ENCODE assay signal across 21 cellular contexts in the genomic region with DNA sequence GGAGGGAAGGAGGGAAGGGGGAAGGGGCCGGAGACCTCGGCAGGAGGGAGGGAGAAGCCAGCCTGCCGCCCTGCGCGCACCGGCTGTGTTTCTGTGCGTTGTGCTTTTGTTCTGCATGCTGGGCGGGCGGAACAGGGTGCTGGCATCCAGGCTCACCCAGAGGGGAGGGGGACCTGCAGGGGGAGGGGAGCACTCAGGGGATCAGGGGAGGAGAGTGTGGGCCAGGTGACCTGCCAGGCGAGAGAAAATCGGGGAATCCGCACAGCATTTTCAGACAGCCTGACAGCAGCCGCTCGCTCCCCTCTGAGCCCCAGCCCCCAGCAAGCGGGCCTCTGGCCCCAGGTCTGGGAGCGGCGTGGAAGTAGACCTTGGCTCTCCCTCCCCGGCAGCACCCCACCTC. TPM values are rescaled to one million over a fixed set of nuclear protein-coding genes. Genes with fewer than 3 reads are reported as not detected.
DNase-seq lines count a peak whose midpoint lies in the region; ATAC-seq and TF ChIP-seq lines count a peak whose summit lies in the region.
"Had no signal": no experiment of that assay in that cellular context is flagged by ENCODE, and none has a peak within 500 bp of the region (broad histone marks: within the 10 kb centered on the region; RNA-seq: fewer than 3 reads in every experiment).

No MANE protein-coding gene starts in this region.

- peaks cover 4% of the 10 kb centered on the region for H3K9me3 Mint-ChIP-seq in nephron progenitor cell
- H3K9me3 Mint-ChIP-seq in type B pancreatic cell: peaks cover 1% of the 10 kb centered on the region
- H3K9me3 Mint-ChIP-seq: activated naive CD4-positive, alpha-beta T cell treated with anti-CD3 and anti-CD28 coated beads for 36 hours had no signal

- H3K27ac Mint-ChIP-seq in nephron progenitor cell: no peak overlapping the region
- H3K27ac Mint-ChIP-seq in type B pancreatic cell: peak overlapping the region; percentile 32
- H3K27ac Mint-ChIP-seq: activated naive CD4-positive, alpha-beta T cell treated with anti-CD3 and anti-CD28 coated beads for 36 hours; IgD-negative memory B cell had no signal

- DNase-seq in NCI-H2227 (lab: John Stamatoyannopoulos, UW; ENCODE audit: unreplicated experiment) (peak; percentile 23), NCI-H2227 treated with DMSO at 0.1 percent for 48 hours (lab: John Stamatoyannopoulos, UW) (no peak), nephron progenitor cell (peak; percentile 34), type B pancreatic cell (ENCODE audit: extremely low spot score, unreplicated experiment) (no peak), SW480 (ENCODE audit: low spot score) (no peak)
- no peak for DNase-seq in stimulated activated CD4-positive, alpha-beta T cell treated with anti-CD3 and anti-CD28 coated beads, Interleukin-2, amount 100 ng/mL, for 48 hours
- DNase-seq: activated CD4-positive, alpha-beta T cell treated with anti-CD3 and anti-CD28 coated beads, Interleukin-2, amount 50 U/mL, for 48 hours; activated naive CD4-positive, alpha-beta T cell treated with anti-CD3 and anti-CD28 coated beads for 36 hours; activated T-cell treated with anti-CD3 and anti-CD28 coated beads, Interleukin-2, amount 50 U/mL, for 1 hour; anterior cingulate cortex; BE2C; effector CD8-positive, alpha-beta T cell; GF-D8; head of caudate nucleus; NCI-H1694; NCI-H446 treated with DMSO at 0.1 percent for 48 hours; stimulated activated CD4-positive, alpha-beta T cell treated with anti-CD3 and anti-CD28 coated beads, Interleukin-4, amount 100 ng/mL, for 4 hours had no signal

- H3K36me3 Mint-ChIP-seq in nephron progenitor cell (ENCODE audit: low read depth): no peaks in the 10 kb centered on the region
- no peaks in the 10 kb centered on the region for H3K36me3 Mint-ChIP-seq in type B pancreatic cell
- H3K36me3 Mint-ChIP-seq: IgD-negative memory B cell had no signal

- no peak for ATAC-seq in GM18505 (IDR thresholded peaks at IDR 0.05; ENCODE audit: unreplicated experiment)

- TF ChIP-seq POLR2A in GM18505 (IDR thresholded peaks at IDR 0.05; ENCODE audit: borderline replicate concordance, extremely low read depth, insufficient read depth, insufficient read length): no peak

- H3K4me3 Mint-ChIP-seq in nephron progenitor cell: peak overlapping the region; percentile 42
- no peak overlapping the region for H3K4me3 Mint-ChIP-seq in type B pancreatic cell
- H3K4me3 Mint-ChIP-seq: activated naive CD4-positive, alpha-beta T cell treated with anti-CD3 and anti-CD28 coated beads for 36 hours; IgD-negative memory B cell had no signal

- TF ChIP-seq CTCF in nephron progenitor cell (IDR thresholded peaks at IDR 0.05) (no peak), type B pancreatic cell (conservative IDR thresholded peaks at IDR 0.05) (no peak)

- peaks cover 56% of the 10 kb centered on the region for H3K4me1 Mint-ChIP-seq in nephron progenitor cell
- peaks cover 43% of the 10 kb centered on the region for H3K4me1 Mint-ChIP-seq in type B pancreatic cell (ENCODE audit: unreplicated experiment)
- H3K4me1 Mint-ChIP-seq: IgD-negative memory B cell had no signal

- H3K4me3 ChIP-seq in iPS-11a (ENCODE audit: low read depth, low read length): peak overlapping the region; percentile 1

- H3K27me3 Mint-ChIP-seq in nephron progenitor cell (ENCODE audit: low read depth, poor library complexity): peaks cover 34% of the 10 kb centered on the region
- H3K27me3 Mint-ChIP-seq in type B pancreatic cell: peaks cover 3% of the 10 kb centered on the region

RNA-seq across cellular contexts. Expression of gene RIPK4, which starts 54.7 kb away (rescaled TPM):
- 13.7 and 30.3 TPM in 2 replicates for total RNA-seq in type B pancreatic cell (ENCODE audit: low replicate concordance)
- total RNA-seq: temporal lobe had no signal

Comparison
In these comparisons a context has a peak if more than half of its experiments do, and no peak if none do; other contexts are left out.
1. DNase-seq: peak in NCI-H2227 (single experiment) and nephron progenitor cell (single experiment); none in NCI-H2227 treated with DMSO at 0.1 percent for 48 hours (single experiment), type B pancreatic cell (single experiment), stimulated activated CD4-positive, alpha-beta T cell treated with anti-CD3 and anti-CD28 coated beads, Interleukin-2, amount 100 ng/mL, for 48 hours (0 of 2) and SW480 (single experiment).